In the genomic region with DNA sequence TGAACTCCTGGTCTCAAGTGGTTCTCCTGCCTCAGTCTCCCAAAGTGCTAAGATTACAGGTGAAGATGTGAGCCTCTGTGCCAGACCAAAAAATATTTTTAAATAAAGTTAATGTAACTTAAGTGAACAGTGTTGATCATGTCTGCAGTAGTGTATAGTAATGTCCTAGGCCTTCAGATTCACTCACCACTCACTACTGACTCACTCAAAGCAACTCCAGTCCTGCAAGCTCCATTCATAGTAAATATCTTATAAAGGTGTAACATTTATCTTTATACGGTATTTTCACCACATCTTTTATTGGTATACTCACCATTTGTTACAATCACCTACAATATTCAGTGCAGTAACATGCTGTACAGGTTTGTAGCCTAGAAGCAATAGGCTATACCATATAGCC, we compare ENCODE assay signal across 22 cellular contexts.
"Had no signal": no experiment of that assay in that cellular context is flagged by ENCODE, and none has a peak within 500 bp of the region (broad histone marks: within the 10 kb centered on the region; RNA-seq: fewer than 3 reads in every experiment).

No MANE protein-coding gene starts in this region.

- ATAC-seq: effector memory CD8-positive, alpha-beta T cell; gastrocnemius medialis; heart right ventricle; left colon; left lung; left ventricle myocardium superior; lower lobe of right lung; mucosa of descending colon; naive thymus-derived CD8-positive, alpha-beta T cell had no signal

- H3K27me3 ChIP-seq: colonic mucosa, esophagus muscularis mucosa, gastrocnemius medialis, heart right ventricle, left lung had no signal

- H3K36me3 ChIP-seq: colonic mucosa, esophagus muscularis mucosa, gastrocnemius medialis, heart right ventricle, left lung, lower lobe of right lung had no signal

- DNase-seq: colonic mucosa; cortex of kidney; effector CD8-positive, alpha-beta T cell; effector memory CD8-positive, alpha-beta T cell; endodermal cell; foreskin melanocyte; gastrocnemius medialis; glutamatergic neuron; head of caudate nucleus; heart right ventricle; hippocampal formation; left colon; left lung; left ventricle myocardium superior; lower lobe of right lung; mesenchymal stem cell; mucosa of descending colon; naive B cell; naive thymus-derived CD8-positive, alpha-beta T cell had no signal

- H3K4me1 ChIP-seq: colonic mucosa, gastrocnemius medialis, heart right ventricle, left lung, lower lobe of right lung had no signal

- H3K9me3 ChIP-seq: colonic mucosa, esophagus muscularis mucosa, gastrocnemius medialis, left lung, lower lobe of right lung, mucosa of descending colon had no signal

- H3K27ac ChIP-seq: colonic mucosa, esophagus muscularis mucosa, gastrocnemius medialis, heart right ventricle, left lung, lower lobe of right lung had no signal

- FAIRE-seq: islet of Langerhans, keratinocyte had no signal

- H3K4me3 ChIP-seq: colonic mucosa, esophagus muscularis mucosa, gastrocnemius medialis, heart right ventricle, left lung, lower lobe of right lung, mucosa of descending colon had no signal
